8 cellular contexts compared by ENCODE assay signal in the genomic region with DNA sequence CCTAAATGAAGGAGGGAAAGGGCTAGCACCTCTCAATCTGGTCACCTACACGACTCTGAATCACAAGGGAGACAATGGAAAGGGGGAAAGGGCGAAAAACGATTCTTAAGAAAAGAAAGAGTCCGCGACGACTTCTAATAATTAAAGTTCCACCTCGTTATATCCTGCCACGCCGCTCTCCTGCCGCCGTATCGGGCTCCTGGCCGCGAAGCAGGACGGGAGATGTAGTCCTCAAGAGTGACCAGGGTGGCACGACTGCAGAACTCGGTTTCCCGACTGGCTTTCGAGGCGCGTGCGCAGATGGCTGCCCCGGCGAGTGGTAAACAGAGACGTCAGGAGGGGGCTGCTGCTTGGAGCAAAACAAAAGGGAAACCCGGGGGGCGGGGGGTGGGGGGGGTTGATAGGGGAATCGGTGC. TPM values are rescaled to one million over a fixed set of nuclear protein-coding genes. Genes with fewer than 3 reads are reported as not detected.
A peak's percentile ranks its signal among the peaks of the same experiment; 100 is the strongest.
DNase-seq lines count a peak whose midpoint lies in the region; ATAC-seq and TF ChIP-seq lines count a peak whose summit lies in the region.

A gene with protein sequence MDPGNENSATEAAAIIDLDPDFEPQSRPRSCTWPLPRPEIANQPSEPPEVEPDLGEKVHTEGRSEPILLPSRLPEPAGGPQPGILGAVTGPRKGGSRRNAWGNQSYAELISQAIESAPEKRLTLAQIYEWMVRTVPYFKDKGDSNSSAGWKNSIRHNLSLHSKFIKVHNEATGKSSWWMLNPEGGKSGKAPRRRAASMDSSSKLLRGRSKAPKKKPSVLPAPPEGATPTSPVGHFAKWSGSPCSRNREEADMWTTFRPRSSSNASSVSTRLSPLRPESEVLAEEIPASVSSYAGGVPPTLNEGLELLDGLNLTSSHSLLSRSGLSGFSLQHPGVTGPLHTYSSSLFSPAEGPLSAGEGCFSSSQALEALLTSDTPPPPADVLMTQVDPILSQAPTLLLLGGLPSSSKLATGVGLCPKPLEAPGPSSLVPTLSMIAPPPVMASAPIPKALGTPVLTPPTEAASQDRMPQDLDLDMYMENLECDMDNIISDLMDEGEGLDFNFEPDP (plus strand): TSS at position 297 of the 416 bp plus-strand sequence. CDS start 678 bp downstream, outside the sequence.

- intact Hi-C loops in left colon (cut with DNase I, micrococcal nuclease) = no loop called here

- H3K9me3 Mint-ChIP-seq in chondrocyte (ENCODE audit: low read depth) = peaks cover 3% of the 10 kb centered on the region

- ATAC-seq in GM19043 (IDR thresholded peaks at IDR 0.05; ENCODE audit: low read depth, unreplicated experiment) (peak; percentile 92), HG03432 (IDR thresholded peaks at IDR 0.05; ENCODE audit: unreplicated experiment) (peak; percentile 95), left colon (peak; percentile 91)

- no peaks in the 10 kb centered on the region for H3K36me3 Mint-ChIP-seq in chondrocyte (ENCODE audit: low read depth)

- DNase-seq in AG09319 (ENCODE audit: extremely low read depth, low read depth) (peak; percentile 52), NCI-H510A (lab: John Stamatoyannopoulos, UW) (peak; percentile 68), chondrocyte (ENCODE audit: low spot score) (peak; percentile 96), left colon (peak; percentile 92 to 93)
- peak; percentile 70 to 82 for DNase-seq in activated CD4-positive, alpha-beta T cell treated with anti-CD3 and anti-CD28 coated beads for 24 hours (ENCODE audit: low read depth in 2 of 2)
- peak; percentile 76 to 78 for DNase-seq in stimulated activated CD4-positive, alpha-beta T cell treated with anti-CD3 and anti-CD28 coated beads, Interleukin-1b, Interleukin-23, amount 100 ng/mL, for 4 hours (ENCODE audit: low read depth in 2 of 2)

- H3K4me3 Mint-ChIP-seq in chondrocyte (ENCODE audit: unreplicated experiment) = peak within 1 kb of the TSS; percentile 86

- peaks cover 8% of the 10 kb centered on the region for H3K4me1 Mint-ChIP-seq in chondrocyte (ENCODE audit: low read depth)

- TF ChIP-seq CTCF in AG09319 (IDR thresholded peaks at IDR 0.05; ENCODE audit: low read depth, low read length) (no peak), chondrocyte (IDR thresholded peaks at IDR 0.05) (no peak)

- peak within 1 kb of the TSS; percentile 89 for H3K27ac Mint-ChIP-seq in chondrocyte (ENCODE audit: unreplicated experiment)

- no peaks in the 10 kb centered on the region for H3K27me3 Mint-ChIP-seq in chondrocyte (ENCODE audit: low read depth)

RNA-seq across cellular contexts. Expression of the gene that starts here (rescaled TPM):
- total RNA-seq in chondrocyte (7.9 to 9.3 TPM (median 8.2 TPM) in 3 replicates), left colon (10 to 100 TPM; 32.5 to 54.2 TPM)

Comparison
In these comparisons a context has a peak if more than half of its experiments do, and no peak if none do; other contexts are left out.
1. Peak in every context shown above with its lines: DNase-seq and ATAC-seq.